ENCODE assay signal across 10 cellular contexts in the genomic region with DNA sequence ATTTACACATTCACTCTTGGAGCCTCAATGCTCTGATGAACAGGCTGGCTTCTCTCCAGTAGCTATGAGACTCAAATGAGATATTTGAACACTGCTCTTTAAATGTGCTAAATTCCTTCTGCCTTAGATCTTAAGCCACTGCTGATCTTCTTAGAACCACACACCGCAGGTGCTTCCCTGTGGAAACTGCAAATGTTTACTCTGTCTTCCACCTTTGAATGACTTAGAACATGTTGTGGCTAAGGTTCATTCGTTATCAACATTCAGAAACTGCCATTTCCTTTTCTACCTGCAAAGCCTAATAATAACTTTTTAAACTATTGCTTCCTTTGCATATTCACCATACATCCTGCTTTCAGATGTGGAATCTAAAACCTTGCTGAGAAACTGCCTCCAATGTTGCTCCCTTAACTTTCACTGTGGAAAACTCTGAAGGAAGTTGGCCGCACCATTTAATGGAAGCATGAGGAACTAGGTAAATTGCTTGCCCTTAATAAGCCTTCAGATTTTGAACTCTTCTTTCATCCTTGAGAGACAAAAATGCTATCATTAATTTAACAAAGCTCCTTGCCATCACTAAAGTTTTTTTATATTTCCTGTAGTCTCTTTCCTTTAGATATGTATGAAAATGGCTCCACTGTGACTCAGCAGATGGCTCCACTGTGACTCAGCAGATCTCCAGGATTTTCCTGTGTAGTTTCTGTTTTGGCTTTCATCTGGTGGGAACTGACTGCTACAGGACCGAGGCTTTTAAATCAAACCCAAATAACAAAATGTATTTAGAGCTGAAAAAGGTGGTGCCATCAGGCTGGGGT.
DNase-seq lines count a peak whose midpoint lies in the region; ATAC-seq lines count a peak whose summit lies in the region.
"Had no signal": no experiment of that assay in that cellular context is flagged by ENCODE, and none has a peak within 500 bp of the region (broad histone marks: within the 10 kb centered on the region; RNA-seq: fewer than 3 reads in every experiment).

No MANE protein-coding gene starts in this region.

- H3F3A ChIP-seq in GM23248 (ENCODE audit: insufficient read depth) = peaks cover 86% of the 10 kb centered on the region

- no peak for ATAC-seq in HG03432 (IDR thresholded peaks at IDR 0.05; ENCODE audit: unreplicated experiment)

- no peak overlapping the region for H3K4me3 ChIP-seq in ACC112 (ENCODE audit: low read depth, low read length)
- no peak overlapping the region for H3K4me3 ChIP-seq in GM23248
- H3K4me3 ChIP-seq in H7 (ENCODE audit: insufficient read depth, low read depth, low read length) = no peak overlapping the region
- H3K4me3 ChIP-seq: cardiac muscle cell had no signal

- H3K79me2 ChIP-seq in ACC112 (ENCODE audit: control insufficient read depth, insufficient read depth, low read length, unreplicated experiment) = peaks cover 4% of the 10 kb centered on the region
- H3K79me2 ChIP-seq in GM23248 (ENCODE audit: insufficient read depth) = no peaks in the 10 kb centered on the region

- H3K27me3 ChIP-seq in ACC112 (ENCODE audit: insufficient read depth, low read length) (no peaks in the 10 kb centered on the region), GM23248 (replicated peaks; ENCODE audit: insufficient read depth) (no peaks in the 10 kb centered on the region), H7 (ENCODE audit: control insufficient read depth, insufficient read depth, low read length) (no peaks in the 10 kb centered on the region)
- H3K27me3 ChIP-seq: cardiac muscle cell had no signal

- H3K27ac ChIP-seq in ACC112 (ENCODE audit: low read depth, low read length) = peak overlapping the region; percentile 82
- H3K27ac ChIP-seq in GM23248 = peak overlapping the region; percentile 71
- H3K27ac ChIP-seq: cardiac muscle cell had no signal

- H4K20me1 ChIP-seq in GM23248 (ENCODE audit: insufficient read depth) = no peaks in the 10 kb centered on the region

- in situ Hi-C loops in GM23248 (cut with MboI) = no loop called here

- no peaks in the 10 kb centered on the region; the same call in 1 of the 2 replicates for H3K9me2 ChIP-seq in GM23248 (ENCODE audit: insufficient read depth)

- no peaks in the 10 kb centered on the region for H3K9me3 ChIP-seq in GM23248 (ENCODE audit: low read depth)

- H3K9ac ChIP-seq in GM23248 = peak overlapping the region; percentile 35; the same call in 1 of the 2 replicates

- DNase-seq in GM23248 = peak; percentile 92
- DNase-seq in T-helper 1 cell = peak in 4 of 5 donors; percentile 3 to 13 (median 6)
- DNase-seq in fibroblast of gingiva (ENCODE audit: low read depth) = peak; percentile 67
- no peak for DNase-seq in inferior parietal cortex (ENCODE audit: extremely low spot score)
- no peak for DNase-seq in H7
- DNase-seq in activated CD8-positive, alpha-beta memory T cell treated with anti-CD3 and anti-CD28 coated beads for 24 hours = no peak
- DNase-seq: NCI-H526 treated with DMSO at 0.1 percent for 48 hours had no signal

- H3K36me3 ChIP-seq in ACC112 (ENCODE audit: insufficient read depth, low read length) (0 out of 2 replicates have a peak, but pooled peaks cover 3% of the 10 kb centered on the region), GM23248 (ENCODE audit: low read depth) (no peaks in the 10 kb centered on the region), H7 (replicated peaks; ENCODE audit: control insufficient read depth, insufficient read depth, low read length) (no peaks in the 10 kb centered on the region)
- H3K36me3 ChIP-seq: cardiac muscle cell had no signal

- H2AFZ ChIP-seq in ACC112 (ENCODE audit: low read length, unreplicated experiment) = peak overlapping the region; percentile 70
- no peak overlapping the region for H2AFZ ChIP-seq in GM23248

- H3K4me2 ChIP-seq in GM23248 (ENCODE audit: unreplicated experiment) = peak overlapping the region; percentile 18

- 62% methylated on average over 4 of the region's 4 CpGs for WGBS in GM23248 (ENCODE audit: low coverage in 1 of 2, low lambda C conversion rate in 2 of 2, missing lambda C conversion rate in 2 of 2), 2 experiments

- H3K4me1 ChIP-seq in ACC112 (ENCODE audit: control insufficient read depth, insufficient read depth, low read length, unreplicated experiment) (peaks cover 71% of the 10 kb centered on the region), GM23248 (ENCODE audit: insufficient read depth) (peaks cover 77% of the 10 kb centered on the region)

Comparison
In these comparisons a context has a peak if more than half of its experiments do, and no peak if none do; other contexts are left out.
1. DNase-seq: peak in GM23248 (single experiment), T-helper 1 cell (4 of 5) and fibroblast of gingiva (single experiment); none in inferior parietal cortex (single experiment), H7 (single experiment) and activated CD8-positive, alpha-beta memory T cell treated with anti-CD3 and anti-CD28 coated beads for 24 hours (single experiment).